ENCODE assay signal across 1 cellular context in the genomic region with DNA sequence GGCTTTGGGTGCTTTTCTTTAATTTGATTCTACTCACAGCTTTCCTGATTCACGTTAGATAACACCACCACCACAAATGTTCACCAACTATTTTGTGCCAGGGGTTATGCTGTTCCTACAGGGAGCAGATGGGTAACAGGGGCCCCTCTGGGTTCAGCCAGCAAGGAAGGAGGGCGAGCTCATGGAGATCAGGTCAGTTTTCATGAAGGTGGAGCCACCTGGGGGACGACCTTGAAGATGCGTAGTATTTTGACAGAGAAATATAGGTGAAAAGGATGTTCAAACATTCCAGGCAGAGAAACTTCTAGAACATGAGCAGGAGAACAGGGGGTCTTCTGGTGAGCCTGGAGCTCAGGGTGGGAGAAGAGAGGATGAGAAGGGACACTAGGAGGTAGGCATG.
TF ChIP-seq lines count a peak whose summit lies in the region.

No MANE protein-coding gene starts in this region.

TF ChIP-seq in H1, 55 proteins besides CTCF, POLR2A, EP300 and RAD21:
- TF ChIP-seq TAF7 (optimal IDR thresholded peaks at IDR 0.05; ENCODE audit: borderline replicate concordance, low read depth, low read length) (no peak), SIRT6 (IDR thresholded peaks at IDR 0.05; ENCODE audit: low read length) (no peak), CBX5 (IDR thresholded peaks at IDR 0.05; ENCODE audit: low read depth, low read length) (no peak), BCL11A (IDR thresholded peaks at IDR 0.05; ENCODE audit: low read depth in 2 of 2, low read length in 2 of 2) (no peak), RNF2 (IDR thresholded peaks at IDR 0.05; ENCODE audit: borderline replicate concordance, low read depth, low read length, missing control alignments, poor library complexity, severe bottlenecking) (no peak), YY1 (IDR thresholded peaks at IDR 0.05; ENCODE audit: low read depth, low read length) (no peak), PHF8 (conservative IDR thresholded peaks at IDR 0.05; ENCODE audit: low read depth, low read length) (no peak), CREB1 (IDR thresholded peaks at IDR 0.05) (no peak), CTBP2 (IDR thresholded peaks at IDR 0.05; ENCODE audit: borderline replicate concordance, insufficient read depth, insufficient read length, low read length) (no peak), ZNF274 (IDR thresholded peaks at IDR 0.05; ENCODE audit: borderline replicate concordance, extremely low read depth, low read length) (no peak), SP1 (IDR thresholded peaks at IDR 0.05; ENCODE audit: low read depth, low read length) (no peak), GABPA (IDR thresholded peaks at IDR 0.05; ENCODE audit: borderline replicate concordance, insufficient read depth, low read length) (no peak), BACH1 (IDR thresholded peaks at IDR 0.05; ENCODE audit: low read length) (no peak), MAX (IDR thresholded peaks at IDR 0.05) (no peak), SP4 (IDR thresholded peaks at IDR 0.05; ENCODE audit: low read length) (no peak), SRF (IDR thresholded peaks at IDR 0.05; ENCODE audit: low read depth, low read length) (no peak), TBP (IDR thresholded peaks at IDR 0.05; ENCODE audit: low read depth, low read length) (no peak), TAF1 (IDR thresholded peaks at IDR 0.05; ENCODE audit: low read depth, low read length) (no peak), TEAD4 (IDR thresholded peaks at IDR 0.05; ENCODE audit: low read depth, low read length) (no peak), FOSL1 (IDR thresholded peaks at IDR 0.05; ENCODE audit: insufficient read depth, low read depth, low read length) (no peak)
